Comparison of ENCODE assay signal across 9 cellular contexts in genomic region chr1:41917051-41917530, GRCh38. TPM values are rescaled to one million over a fixed set of nuclear protein-coding genes. Genes with fewer than 3 reads are reported as not detected.
A peak's percentile ranks its signal among the peaks of the same experiment; 100 is the strongest.
DNase-seq lines count a peak whose midpoint lies in the region; ATAC-seq and TF ChIP-seq lines count a peak whose summit lies in the region.
"Had no signal": no experiment of that assay in that cellular context is flagged by ENCODE, and none has a peak within 500 bp of the region (broad histone marks: within the 10 kb centered on the region; RNA-seq: fewer than 3 reads in every experiment).

No MANE protein-coding gene starts in this region.

- TF ChIP-seq CTCF in Loucy (conservative IDR thresholded peaks at IDR 0.05; ENCODE audit: low read length) (no peak), neural progenitor cell (IDR thresholded peaks at IDR 0.05) (no peak)

- peak overlapping the region; percentile 85 to 97 (median 93) for H3K27ac Mint-ChIP-seq in CD4-positive, alpha-beta memory T cell
- H3K27ac Mint-ChIP-seq in neural progenitor cell, result peak overlapping the region; percentile 58

- POLR2A ChIA-PET in CD4-positive, alpha-beta memory T cell (lab: Charles Lee; ENCODE audit: partially characterized antibody), result interaction anchor here (1.6 to 13.9 kb wide), 6 partner anchors 8 to 118 kb away, joined by 6 to 221 read pairs (median 20); no protein-coding TSS in a partner anchor

- H3K9me2 ChIP-seq in Loucy (replicated peaks; ENCODE audit: low read depth, low read length), result no peaks in the 10 kb centered on the region

- H3K9ac ChIP-seq in Loucy (ENCODE audit: low read depth, low read length, poor library complexity, severe bottlenecking), result peak overlapping the region; percentile 67
- H3K9ac ChIP-seq in duodenal mucosa (ENCODE audit: low read depth in 1 of 2, low read length in 2 of 2), result no peak overlapping the region
- H3K9ac ChIP-seq in neural progenitor cell, result no peak overlapping the region

- H3K4me1 ChIP-seq in CD4-positive, alpha-beta memory T cell (ENCODE audit: insufficient read depth, low read length), result peaks cover 84% of the 10 kb centered on the region
- H3K4me1 ChIP-seq in Loucy (ENCODE audit: insufficient read depth, low read length, poor library complexity, severe bottlenecking), result peaks cover 57% of the 10 kb centered on the region
- H3K4me1 ChIP-seq in duodenal mucosa (ENCODE audit: control insufficient read depth in 1 of 2, insufficient read depth in 2 of 2, low read length in 2 of 2), result peaks cover 10 to 18% of the 10 kb centered on the region in 2 donors
- H3K4me1 ChIP-seq in neural progenitor cell, result peaks cover 26% of the 10 kb centered on the region

- no peaks in the 10 kb centered on the region for H3K9me3 ChIP-seq in CD4-positive, alpha-beta memory T cell (ENCODE audit: control insufficient read depth in 1 of 2, low read length in 2 of 2)
- H3K9me3 ChIP-seq in Loucy (ENCODE audit: insufficient read depth, low read depth, low read length) (no peaks in the 10 kb centered on the region), duodenal mucosa (ENCODE audit: control insufficient read depth in 1 of 2, low read length in 2 of 2) (no peaks in the 10 kb centered on the region), neural progenitor cell (ENCODE audit: low read depth) (no peaks in the 10 kb centered on the region)

- H4K20me1 ChIP-seq in Loucy (ENCODE audit: insufficient read depth, low read length, poor library complexity, severe bottlenecking) (no peaks in the 10 kb centered on the region), neural progenitor cell (ENCODE audit: low read depth) (peaks cover 7% of the 10 kb centered on the region)

- no peaks in the 10 kb centered on the region for H3K27me3 ChIP-seq in CD4-positive, alpha-beta memory T cell (ENCODE audit: insufficient read depth, low read length)
- no peaks in the 10 kb centered on the region for H3K27me3 ChIP-seq in Loucy (ENCODE audit: insufficient read depth, low read length, poor library complexity, severe bottlenecking)
- H3K27me3 ChIP-seq in duodenal mucosa (ENCODE audit: control insufficient read depth in 1 of 2, insufficient read depth in 2 of 2, low read length in 2 of 2), result peaks cover 14 to 18% of the 10 kb centered on the region in 2 donors
- peaks cover 49% of the 10 kb centered on the region for H3K27me3 ChIP-seq in neural progenitor cell

- peaks cover 69 to 89% (median 80%) of the 10 kb centered on the region in 4 donors for H3K4me1 Mint-ChIP-seq in CD4-positive, alpha-beta memory T cell
- peaks cover 45% of the 10 kb centered on the region for H3K4me1 Mint-ChIP-seq in neural progenitor cell

- H2AFZ ChIP-seq in Loucy (ENCODE audit: low read length) (peak overlapping the region; percentile 93; the same call in 1 of the 2 replicates), neural progenitor cell (replicated peaks) (peak overlapping the region; percentile 96)

- H3F3A ChIP-seq in Loucy (ENCODE audit: low read depth), result no peaks in the 10 kb centered on the region
- H3F3A ChIP-seq in neural progenitor cell (ENCODE audit: low read depth), result peaks cover 24% of the 10 kb centered on the region

- DNase-seq in CD4-positive, alpha-beta memory T cell, result no peak
- DNase-seq in neural progenitor cell (ENCODE audit: low spot score), result no peak
- no peak for DNase-seq in cortex of kidney (lab: John Stamatoyannopoulos, UW)

- CTCF ChIA-PET in CD4-positive, alpha-beta memory T cell (lab: Charles Lee; ENCODE audit: partially characterized antibody), result interaction anchor here (1.3 to 6.1 kb wide), 6 partner anchors 12 to 343 kb away, joined by 3 to 84 read pairs (median 8); no protein-coding TSS in a partner anchor

- no peak for ATAC-seq in GM19035 (IDR thresholded peaks at IDR 0.05; ENCODE audit: unreplicated experiment)
- no peak for ATAC-seq in HG03520 (IDR thresholded peaks at IDR 0.05; ENCODE audit: unreplicated experiment)
- no peak for ATAC-seq in HG02759 (IDR thresholded peaks at IDR 0.05; ENCODE audit: unreplicated experiment)

- no peaks in the 10 kb centered on the region for H3K36me3 ChIP-seq in CD4-positive, alpha-beta memory T cell (ENCODE audit: insufficient read depth, low read length)
- H3K36me3 ChIP-seq in Loucy (ENCODE audit: insufficient read depth, low read length) (no peaks in the 10 kb centered on the region), duodenal mucosa (ENCODE audit: control insufficient read depth in 1 of 2, insufficient read depth in 2 of 2, low read length in 2 of 2) (no peaks in the 10 kb centered on the region), neural progenitor cell (no peaks in the 10 kb centered on the region)

- H3K36me3 Mint-ChIP-seq in CD4-positive, alpha-beta memory T cell, result peaks cover 0 to 5% of the 10 kb centered on the region in 2 donors
- H3K36me3 Mint-ChIP-seq in neural progenitor cell, result no peaks in the 10 kb centered on the region

- peak overlapping the region; percentile 85 to 98 (median 94) for H3K4me3 Mint-ChIP-seq in CD4-positive, alpha-beta memory T cell
- peak overlapping the region; percentile 85 for H3K4me3 Mint-ChIP-seq in neural progenitor cell

- H3K4me2 ChIP-seq in Loucy (ENCODE audit: low read depth, low read length, poor library complexity, severe bottlenecking) (peak overlapping the region; percentile 96), neural progenitor cell (peak overlapping the region; percentile 94)

- H3K27ac ChIP-seq in CD4-positive, alpha-beta memory T cell (ENCODE audit: low read depth, low read length), result peak overlapping the region; percentile 65
- H3K27ac ChIP-seq in duodenal mucosa (ENCODE audit: low read depth, low read length) (no peak overlapping the region), neural progenitor cell (no peak overlapping the region)

- H3K4me3 ChIP-seq in CD4-positive, alpha-beta memory T cell (ENCODE audit: low read length in 2 of 2), result peak overlapping the region; percentile 21 to 67
- H3K4me3 ChIP-seq in Loucy (ENCODE audit: low read length, poor library complexity, severe bottlenecking) (peak overlapping the region; percentile 82), duodenal mucosa (ENCODE audit: low read depth in 1 of 2, low read length in 2 of 2) (peak overlapping the region; percentile 65 to 66), neural progenitor cell (peak overlapping the region; percentile 79)
- H3K4me3 ChIP-seq: K562 had no signal

- no peaks in the 10 kb centered on the region for H3K9me3 Mint-ChIP-seq in CD4-positive, alpha-beta memory T cell
- no peaks in the 10 kb centered on the region for H3K9me3 Mint-ChIP-seq in neural progenitor cell

- H3K79me2 ChIP-seq in Loucy (ENCODE audit: insufficient read depth, low read length), result no peaks in the 10 kb centered on the region
- no peaks in the 10 kb centered on the region for H3K79me2 ChIP-seq in neural progenitor cell (ENCODE audit: low read depth)

- no peaks in the 10 kb centered on the region for H3K27me3 Mint-ChIP-seq in CD4-positive, alpha-beta memory T cell
- no peaks in the 10 kb centered on the region for H3K27me3 Mint-ChIP-seq in neural progenitor cell (ENCODE audit: insufficient read depth, low read depth)

- intact Hi-C loops in CD4-positive, alpha-beta memory T cell (cut with micrococcal nuclease), result loop anchor here (10.0 kb wide), 1 partner anchor 418 kb away; the partner anchor contains the start of gene FOXJ3

RNA-seq across cellular contexts. Expression of gene HIVEP3, which starts 1.6 kb away (rescaled TPM):
- 10 to 100 TPM; 10.5 to 11.1 TPM for total RNA-seq in CD4-positive, alpha-beta memory T cell
- polyA plus RNA-seq in CD4-positive, alpha-beta memory T cell, result 10 to 100 TPM in 1 of 2 donors, 1 to 10 TPM in 1; 8.2 to 12.8 TPM
- 0.37 and 1.1 TPM in 2 replicates for total RNA-seq in neural progenitor cell (ENCODE audit: low replicate concordance)
